8 cellular contexts compared by ENCODE assay signal in genomic region chr10:93600861-93601773, GRCh38. TPM values are rescaled to one million over a fixed set of nuclear protein-coding genes. Genes with fewer than 3 reads are reported as not detected.
DNase-seq lines count a peak whose midpoint lies in the region; ATAC-seq and TF ChIP-seq lines count a peak whose summit lies in the region.

Gene RBP4 (minus strand): TSS chr10:93601235. CDS start chr10:93601028, 207 bp downstream.

- TF ChIP-seq POLR2A in right lobe of liver (IDR thresholded peaks at IDR 0.05) = peak; percentile 85

- H3K4me1 ChIP-seq in duodenal mucosa (ENCODE audit: control insufficient read depth in 1 of 2, insufficient read depth in 2 of 2, low read length in 2 of 2) (peaks cover 0 to 8% of the 10 kb centered on the region in 2 donors), right lobe of liver (peaks cover 0 to 12% (median 4%) of the 10 kb centered on the region in 4 donors), tibial artery (peaks cover 0 to 19% (median 12%) of the 10 kb centered on the region in 4 donors)

- H3K36me3 ChIP-seq in duodenal mucosa (ENCODE audit: control insufficient read depth in 1 of 2, insufficient read depth in 2 of 2, low read length in 2 of 2) (no peaks in the 10 kb centered on the region), right lobe of liver (peaks cover 0 to 45% (median 22%) of the 10 kb centered on the region in 4 donors), tibial artery (no peaks in the 10 kb centered on the region)

- H3K27me3 ChIP-seq in duodenal mucosa (ENCODE audit: control insufficient read depth in 1 of 2, insufficient read depth in 2 of 2, low read length in 2 of 2) (peaks cover 30 to 31% of the 10 kb centered on the region in 2 donors), right lobe of liver (no peaks in the 10 kb centered on the region), tibial artery (peaks cover 0 to 33% of the 10 kb centered on the region in 2 donors)

- TF ChIP-seq CTCF in right lobe of liver (IDR thresholded peaks at IDR 0.05) (no peak), tibial artery (IDR thresholded peaks at IDR 0.05) (no peak)

- no peak within 1 kb of the TSS for H3K27ac ChIP-seq in duodenal mucosa (ENCODE audit: low read depth, low read length)
- peak within 1 kb of the TSS; percentile 82 to 91 (median 86) for H3K27ac ChIP-seq in right lobe of liver
- H3K27ac ChIP-seq in tibial artery = no peak within 1 kb of the TSS

- 10% methylated on average over 2 of the region's 94 CpGs for WGBS in right lobe of liver (ENCODE audit: insufficient coverage, low coverage, low lambda C conversion rate, missing lambda C conversion rate)

- H3K4me3 ChIP-seq in duodenal mucosa (ENCODE audit: low read depth in 1 of 2, low read length in 2 of 2) = peak within 1 kb of the TSS; percentile 31 to 46
- H3K4me3 ChIP-seq in right lobe of liver = peak within 1 kb of the TSS; percentile 56 to 94 (median 78)
- peak within 1 kb of the TSS; percentile 37 to 47 for H3K4me3 ChIP-seq in tibial artery

- H3K9me3 ChIP-seq in duodenal mucosa (ENCODE audit: control insufficient read depth in 1 of 2, low read length in 2 of 2) = no peaks in the 10 kb centered on the region
- H3K9me3 ChIP-seq in right lobe of liver = no peaks in the 10 kb centered on the region
- H3K9me3 ChIP-seq in tibial artery = no peaks in the 10 kb centered on the region

- ATAC-seq in right lobe of liver = peak; percentile 76 to 94 (median 81)

- H3K9ac ChIP-seq in duodenal mucosa (ENCODE audit: low read depth in 1 of 2, low read length in 2 of 2) = no peak within 1 kb of the TSS

- intact Hi-C loops in right lobe of liver (cut with DNase I) = no loop called here
- intact Hi-C loops in tibial artery (cut with DNase I; ENCODE audit: low total_unique reads) = no loop called here

- DNase-seq in NCI-H1092 treated with DMSO at 0.1 percent for 48 hours (lab: John Stamatoyannopoulos, UW) = peak; percentile 7
- DNase-seq in NCI-H1092 (lab: John Stamatoyannopoulos, UW) = no peak
- peak; percentile 93 to 97 (median 96) for DNase-seq in right lobe of liver
- no peak for DNase-seq in tibial artery
- no peak for DNase-seq in NCI-H510A treated with DMSO at 0.1 percent for 48 hours (lab: John Stamatoyannopoulos, UW)
- DNase-seq in NCI-H524 treated with DMSO at 0.1 percent for 48 hours (lab: John Stamatoyannopoulos, UW) = no peak
- no peak for DNase-seq in NCI-H2196 (lab: John Stamatoyannopoulos, UW; ENCODE audit: unreplicated experiment)

RNA-seq across cellular contexts. Expression of gene RBP4, which starts in this region (rescaled TPM):
- 1,000 to 10,000 TPM; 4,975 to 8,539 (median 5,621) TPM for total RNA-seq in right lobe of liver

Comparison
In these comparisons a context has a peak if more than half of its experiments do, and no peak if none do; other contexts are left out.
1. DNase-seq: peak in NCI-H1092 treated with DMSO at 0.1 percent for 48 hours (single experiment) and right lobe of liver (3 of 3); none in NCI-H1092 (single experiment), tibial artery (0 of 2), NCI-H510A treated with DMSO at 0.1 percent for 48 hours (single experiment), NCI-H524 treated with DMSO at 0.1 percent for 48 hours (single experiment) and NCI-H2196 (single experiment).
2. H3K27ac ChIP-seq: peak in right lobe of liver (3 of 3); none in duodenal mucosa (single experiment) and tibial artery (0 of 2).
3. Peak in every context shown above with its lines, with median percentiles within 50 percentile points of each other: H3K4me3 ChIP-seq.